8 cellular contexts compared by ENCODE assay signal in the genomic region with DNA sequence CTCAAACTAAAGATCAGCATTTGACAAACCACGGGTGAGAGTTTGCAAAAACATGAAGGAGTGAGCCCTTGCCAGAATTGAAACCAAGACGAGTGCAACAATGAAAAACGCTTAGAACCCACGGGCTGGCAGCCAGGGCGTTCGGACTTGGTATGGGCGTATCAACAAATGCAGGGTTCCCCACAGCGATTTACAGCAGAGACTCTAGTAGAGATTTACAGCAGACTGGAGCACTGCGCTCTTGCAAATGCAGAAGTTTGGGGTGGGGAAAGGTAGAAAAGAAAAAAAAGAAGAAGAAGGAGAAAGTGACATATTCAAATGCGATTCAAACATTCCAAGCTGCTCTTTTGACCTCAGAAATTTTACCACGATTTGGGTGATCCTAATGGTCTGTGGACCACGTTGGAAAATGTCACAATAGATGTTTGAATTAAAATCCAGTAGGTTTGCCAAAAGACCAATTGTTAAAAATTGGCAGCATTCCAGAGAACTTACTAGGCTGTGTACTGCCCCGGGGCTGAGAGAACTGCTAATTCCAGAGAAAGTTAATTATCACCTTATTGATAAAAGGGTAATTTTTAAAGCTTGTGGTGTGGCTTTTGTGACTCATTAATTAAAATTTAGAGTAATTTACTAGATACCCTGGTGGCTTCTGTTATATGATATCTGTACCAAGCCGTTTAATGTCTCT. TPM values are rescaled to one million over a fixed set of nuclear protein-coding genes. Genes with fewer than 3 reads are reported as not detected.
DNase-seq lines count a peak whose midpoint lies in the region; ATAC-seq and TF ChIP-seq lines count a peak whose summit lies in the region.

No MANE protein-coding gene starts in this region.

- peak overlapping the region; percentile 14 for H3K27ac ChIP-seq in upper lobe of right lung

- intact Hi-C loops in upper lobe of right lung (cut with DNase I), result no loop called here

- H3K4me3 ChIP-seq in Loucy (ENCODE audit: low read length, poor library complexity, severe bottlenecking) (peak overlapping the region; percentile 72), mononuclear cell (ENCODE audit: low read length) (peak overlapping the region; percentile 20), upper lobe of right lung (peak overlapping the region; percentile 25)

- no peaks in the 10 kb centered on the region for H3K27me3 ChIP-seq in Loucy (ENCODE audit: insufficient read depth, low read length, poor library complexity, severe bottlenecking)
- H3K27me3 ChIP-seq in mononuclear cell (ENCODE audit: insufficient read depth, low read length), result peaks cover 3% of the 10 kb centered on the region
- H3K27me3 ChIP-seq in upper lobe of right lung, result peaks cover 11% of the 10 kb centered on the region

- H4K20me1 ChIP-seq in Loucy (ENCODE audit: insufficient read depth, low read length, poor library complexity, severe bottlenecking), result no peaks in the 10 kb centered on the region

- DNase-seq in SK-MEL-5 (ENCODE audit: low read depth, low spot score) (peak; percentile 10), cerebellum (ENCODE audit: low spot score) (peak; percentile 7), upper lobe of right lung (no peak), HuH-7.5 (ENCODE audit: low spot score) (no peak), omental fat pad (ENCODE audit: low spot score) (no peak)

- H3K4me2 ChIP-seq in Loucy (ENCODE audit: low read depth, low read length, poor library complexity, severe bottlenecking), result peak overlapping the region; percentile 78

- H3K4me1 ChIP-seq in Loucy (ENCODE audit: insufficient read depth, low read length, poor library complexity, severe bottlenecking) (peaks cover 56% of the 10 kb centered on the region), mononuclear cell (ENCODE audit: insufficient read depth, low read length) (peaks cover 72% of the 10 kb centered on the region), upper lobe of right lung (peaks cover 12% of the 10 kb centered on the region)

- 0 out of 2 replicates have a peak, but pooled peaks cover 3% of the 10 kb centered on the region for H3K79me2 ChIP-seq in Loucy (ENCODE audit: insufficient read depth, low read length)

- TF ChIP-seq CTCF in Loucy (conservative IDR thresholded peaks at IDR 0.05; ENCODE audit: low read length), result no peak
- no peak for TF ChIP-seq CTCF in upper lobe of right lung (IDR thresholded peaks at IDR 0.05)
- no peak for TF ChIP-seq CTCF in omental fat pad (IDR thresholded peaks at IDR 0.05)

- ATAC-seq in upper lobe of right lung (peak; percentile 47), GM18907 (IDR thresholded peaks at IDR 0.05; ENCODE audit: unreplicated experiment) (no peak), omental fat pad (ENCODE audit: low FRiP score) (no peak)

- H3F3A ChIP-seq in Loucy (ENCODE audit: low read depth), result no peaks in the 10 kb centered on the region

- H3K9ac ChIP-seq in Loucy (ENCODE audit: low read depth, low read length, poor library complexity, severe bottlenecking), result peak overlapping the region; percentile 72

- no peaks in the 10 kb centered on the region for H3K36me3 ChIP-seq in Loucy (ENCODE audit: insufficient read depth, low read length)
- H3K36me3 ChIP-seq in upper lobe of right lung, result no peaks in the 10 kb centered on the region

- H2AFZ ChIP-seq in Loucy (ENCODE audit: low read length), result peak overlapping the region; percentile 64

- in situ Hi-C loops in SK-MEL-5 (cut with HindIII; ENCODE audit: low pct_unique_long_range_greater_than_20kb, low sequenced_read_pairs), result no loop called here

- H3K9me2 ChIP-seq in Loucy (replicated peaks; ENCODE audit: low read depth, low read length), result no peaks in the 10 kb centered on the region

- H3K9me3 ChIP-seq in Loucy (ENCODE audit: insufficient read depth, low read depth, low read length) (no peaks in the 10 kb centered on the region), mononuclear cell (ENCODE audit: low read depth, low read length) (no peaks in the 10 kb centered on the region), upper lobe of right lung (no peaks in the 10 kb centered on the region)

RNA-seq across cellular contexts. Expression of gene SCML4, which starts 3.4 kb away (rescaled TPM):
- 0.77 and 0.98 TPM in 2 replicates for total RNA-seq in SK-MEL-5 (2014; rRNA removed; shearing (Covaris generic))
- 0.50 and 0.63 TPM in 2 replicates for polyA plus RNA-seq in SK-MEL-5 (2015; cell fraction: cytosol; rRNA removed)
- polyA plus RNA-seq in SK-MEL-5 (2015; cell fraction: nucleus; rRNA removed), result 1.3 and 4.3 TPM in 2 replicates
- total RNA-seq in cerebellum (0.73 TPM), mononuclear cell (28.5 TPM), upper lobe of right lung (4.3 TPM), omental fat pad (1 to 10 TPM; 1.4 to 3.3 (median 2.2) TPM)

Comparison
In these comparisons a context has a peak if more than half of its experiments do, and no peak if none do; other contexts are left out.
1. H3K4me3 ChIP-seq: peak in every context shown above with its lines; median percentile 72 in Loucy; 25 in upper lobe of right lung; 20 in mononuclear cell.
2. DNase-seq: peak in SK-MEL-5 (single experiment) and cerebellum (single experiment); none in upper lobe of right lung (single experiment), HuH-7.5 (single experiment) and omental fat pad (single experiment).